Comparison of ENCODE assay signal across 9 cellular contexts in the genomic region with DNA sequence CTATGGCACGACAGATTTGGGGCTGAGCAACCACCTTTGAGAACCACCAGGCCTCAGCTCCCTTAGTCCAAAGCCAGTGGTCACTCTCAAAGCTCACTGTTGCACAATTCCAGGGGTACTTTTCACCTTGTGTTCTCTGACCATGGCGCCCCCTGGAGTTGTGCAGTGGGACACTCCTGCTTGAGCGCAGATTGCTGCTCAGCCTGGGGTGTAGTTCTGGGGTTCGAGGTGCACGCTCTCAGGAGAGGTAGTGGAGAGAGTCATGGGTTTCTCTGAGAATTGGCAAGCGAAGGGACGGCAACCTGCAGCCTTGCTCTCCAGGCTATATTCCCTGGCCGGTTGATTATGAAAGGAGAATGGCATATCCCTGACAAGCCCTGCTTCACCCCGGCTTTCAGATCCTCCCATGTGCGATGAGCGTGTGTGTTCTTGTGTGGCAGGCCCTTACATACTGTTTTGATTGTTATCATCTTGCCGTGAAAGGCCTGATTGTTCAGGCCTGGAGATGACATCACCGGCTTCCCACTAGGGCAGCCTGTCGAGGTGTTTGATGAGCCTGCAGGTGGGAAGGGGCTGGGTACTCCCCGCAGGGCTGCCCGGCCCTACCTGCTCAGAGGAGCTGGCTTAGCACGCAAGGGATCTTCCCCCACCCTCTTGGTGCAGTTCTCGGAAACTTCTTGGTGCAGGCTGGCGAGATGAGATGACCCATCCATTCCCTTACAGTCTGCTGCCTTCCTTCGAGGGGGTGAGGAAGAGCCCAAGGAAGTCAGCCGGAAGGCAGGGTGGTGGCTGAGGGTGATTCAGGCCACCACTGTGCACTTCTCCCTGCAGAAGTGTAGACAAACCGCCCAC.
DNase-seq lines count a peak whose midpoint lies in the region; TF ChIP-seq lines count a peak whose summit lies in the region.
"Had no signal": no experiment of that assay in that cellular context is flagged by ENCODE, and none has a peak within 500 bp of the region (broad histone marks: within the 10 kb centered on the region; RNA-seq: fewer than 3 reads in every experiment).

No MANE protein-coding gene starts in this region.

- TF ChIP-seq CTCF in AG09309 (IDR thresholded peaks at IDR 0.05; ENCODE audit: control insufficient read depth, insufficient read depth, low read depth, low read length, missing control alignments) (peak; percentile 20), kidney epithelial cell (IDR thresholded peaks at IDR 0.05; ENCODE audit: insufficient read depth, low read length, poor library complexity, severe bottlenecking) (peak; percentile 53)

- no peaks in the 10 kb centered on the region for H3K27me3 ChIP-seq in kidney epithelial cell (ENCODE audit: control insufficient read depth, insufficient read depth, low read length)

- no peaks in the 10 kb centered on the region for H3K36me3 ChIP-seq in kidney epithelial cell (ENCODE audit: control insufficient read depth, insufficient read depth, low read length)

- no peak for DNase-seq in AG09309 (ENCODE audit: low read depth)
- peak; percentile 89 for DNase-seq in HT-29 (ENCODE audit: low spot score)
- peak; percentile 98 for DNase-seq in SK-MEL-5 (ENCODE audit: low read depth, low spot score)
- DNase-seq in kidney epithelial cell (ENCODE audit: low read depth): peak; percentile 73
- DNase-seq in GM19238 (ENCODE audit: insufficient read length, low spot score): no peak
- DNase-seq in occipital lobe (lab: John Stamatoyannopoulos, UW): no peak
- no peak for DNase-seq in HUDEP-2 (lab: John Stamatoyannopoulos, UW; ENCODE audit: unreplicated experiment in 76 of 76)
- DNase-seq in EL: no peak
- DNase-seq: activated T-cell treated with anti-CD3 and anti-CD28 coated beads, Interleukin-2, amount 50 U/mL, for 4 hours had no signal

- in situ Hi-C loops in SK-MEL-5 (cut with HindIII; ENCODE audit: low pct_unique_long_range_greater_than_20kb, low sequenced_read_pairs): no loop called here

- H3K4me3 ChIP-seq in AG09309 (ENCODE audit: control insufficient read depth, low read depth, low read length) (no peak overlapping the region), kidney epithelial cell (ENCODE audit: low read depth, low read length) (no peak overlapping the region)

Comparison
In these comparisons a context has a peak if more than half of its experiments do, and no peak if none do; other contexts are left out.
1. DNase-seq: peak in HT-29 (single experiment), SK-MEL-5 (single experiment) and kidney epithelial cell (single experiment); none in AG09309 (single experiment), GM19238 (single experiment), occipital lobe (single experiment), HUDEP-2 (0 of 76) and EL (single experiment).